ENCODE assay signal across 17 cellular contexts in genomic region chr10:124561206-124561605, GRCh38.
DNase-seq lines count a peak whose midpoint lies in the region; ATAC-seq and TF ChIP-seq lines count a peak whose summit lies in the region.
"Had no signal": no experiment of that assay in that cellular context is flagged by ENCODE, and none has a peak within 500 bp of the region (broad histone marks: within the 10 kb centered on the region; RNA-seq: fewer than 3 reads in every experiment).

No MANE protein-coding gene starts in this region.

- H3K27me3 ChIP-seq in dorsolateral prefrontal cortex (no peaks in the 10 kb centered on the region), parathyroid adenoma (ENCODE audit: control insufficient read depth, insufficient read depth, low read length) (no peaks in the 10 kb centered on the region), tibial artery (no peaks in the 10 kb centered on the region)
- H3K27me3 ChIP-seq: SJCRH30 had no signal

- no peaks in the 10 kb centered on the region for H3K9me3 Mint-ChIP-seq in activated T-helper 17 cell treated with anti-CD3 and anti-CD28 coated beads, Interleukin-2, amount 50 U/mL, for 72 hours
- no peaks in the 10 kb centered on the region for H3K9me3 Mint-ChIP-seq in activated CD4-positive, alpha-beta T cell treated with anti-CD3 and anti-CD28 coated beads, Interleukin-2, amount 10 ng/mL, durations not matched to agents 7 days and 5 days

- no peak overlapping the region for H3K9ac ChIP-seq in parathyroid adenoma

- H3K27ac ChIP-seq in dorsolateral prefrontal cortex (peak overlapping the region; percentile 45 to 98 (median 92)), parathyroid adenoma (peak overlapping the region; percentile 6), tibial artery (peak overlapping the region; percentile 77 to 82)
- H3K27ac ChIP-seq: SJCRH30 had no signal

- DNase-seq in dorsolateral prefrontal cortex (peak in 2 of 10 donors; percentile 23 to 33), tibial artery (peak in 1 of 2 donors; percentile 62), NCI-H2196 treated with DMSO at 0.1 percent for 48 hours (lab: John Stamatoyannopoulos, UW; ENCODE audit: unreplicated experiment) (no peak), hypothalamus (lab: John Stamatoyannopoulos, UW) (no peak)
- no peak for DNase-seq in activated CD4-positive, alpha-beta T cell treated with anti-CD3 and anti-CD28 coated beads, Interleukin-2, amount 10 ng/mL, durations not matched to agents 7 days and 5 days
- DNase-seq: activated CD8-positive, alpha-beta memory T cell treated with anti-CD3 and anti-CD28 coated beads for 24 hours; activated T-cell treated with anti-CD3 and anti-CD28 coated beads, Interleukin-2, amount 50 U/mL, for 72 hours; NCI-H1417; NCI-H2171; NCI-H774; OCI-M1; SJCRH30 had no signal

- ATAC-seq in activated T-helper 17 cell treated with anti-CD3 and anti-CD28 coated beads, Interleukin-2, amount 50 U/mL, for 72 hours (replicated peaks): no peak
- ATAC-seq: activated T-cell treated with anti-CD3 and anti-CD28 coated beads, Interleukin-2, amount 50 U/mL, for 72 hours; WTC11 had no signal

- H3K36me3 Mint-ChIP-seq in activated T-helper 17 cell treated with anti-CD3 and anti-CD28 coated beads, Interleukin-2, amount 50 U/mL, for 72 hours (ENCODE audit: low read depth): no peaks in the 10 kb centered on the region
- H3K36me3 Mint-ChIP-seq in activated CD4-positive, alpha-beta T cell treated with anti-CD3 and anti-CD28 coated beads, Interleukin-2, amount 10 ng/mL, durations not matched to agents 7 days and 5 days (ENCODE audit: low read depth): no peaks in the 10 kb centered on the region
- H3K36me3 Mint-ChIP-seq: WTC11 had no signal

- no peaks in the 10 kb centered on the region for H3K27me3 Mint-ChIP-seq in activated T-helper 17 cell treated with anti-CD3 and anti-CD28 coated beads, Interleukin-2, amount 50 U/mL, for 72 hours
- H3K27me3 Mint-ChIP-seq in activated CD4-positive, alpha-beta T cell treated with anti-CD3 and anti-CD28 coated beads, Interleukin-2, amount 10 ng/mL, durations not matched to agents 7 days and 5 days: no peaks in the 10 kb centered on the region
- H3K27me3 Mint-ChIP-seq: activated naive CD8-positive, alpha-beta T cell had no signal

- TF ChIP-seq CTCF in dorsolateral prefrontal cortex (IDR thresholded peaks at IDR 0.05 in 54 of 56, conservative IDR thresholded peaks at IDR 0.05 in 2 of 56; ENCODE audit: low read depth in 1 of 56, partially characterized antibody in 56 of 56): no peak
- no peak for TF ChIP-seq CTCF in parathyroid adenoma (IDR thresholded peaks at IDR 0.05)
- no peak for TF ChIP-seq CTCF in tibial artery (IDR thresholded peaks at IDR 0.05)

- H3K4me3 ChIP-seq in dorsolateral prefrontal cortex: peak overlapping the region in 1 of 59 donors; percentile 32
- H3K4me3 ChIP-seq in parathyroid adenoma (ENCODE audit: low read depth, low read length): no peak overlapping the region
- H3K4me3 ChIP-seq in tibial artery: no peak overlapping the region
- H3K4me3 ChIP-seq: SJCRH30, smooth muscle cell had no signal

- POLR2A ChIA-PET in activated CD4-positive, alpha-beta T cell treated with anti-CD3 and anti-CD28 coated beads, Interleukin-2, amount 10 ng/mL, durations not matched to agents 7 days and 5 days (lab: Charles Lee): no interaction called here

- no peak overlapping the region for H2AFZ ChIP-seq in parathyroid adenoma

- H3K4me3 Mint-ChIP-seq in activated T-helper 17 cell treated with anti-CD3 and anti-CD28 coated beads, Interleukin-2, amount 50 U/mL, for 72 hours: no peak overlapping the region
- H3K4me3 Mint-ChIP-seq in activated CD4-positive, alpha-beta T cell treated with anti-CD3 and anti-CD28 coated beads, Interleukin-2, amount 10 ng/mL, durations not matched to agents 7 days and 5 days: no peak overlapping the region
- H3K4me3 Mint-ChIP-seq: activated naive CD8-positive, alpha-beta T cell; activated T-cell treated with anti-CD3 and anti-CD28 coated beads, Interleukin-2, amount 50 U/mL, for 72 hours; WTC11 had no signal

- CTCF ChIA-PET in activated CD4-positive, alpha-beta T cell treated with anti-CD3 and anti-CD28 coated beads, Interleukin-2, amount 10 ng/mL, durations not matched to agents 7 days and 5 days (lab: Charles Lee): no interaction called here

- no peak overlapping the region for H3K4me2 ChIP-seq in parathyroid adenoma (ENCODE audit: low read length)

- H3K9me3 ChIP-seq in parathyroid adenoma (ENCODE audit: control insufficient read depth, low read length): no peaks in the 10 kb centered on the region
- H3K9me3 ChIP-seq in tibial artery: no peaks in the 10 kb centered on the region
- H3K9me3 ChIP-seq: SJCRH30 had no signal

- H3K4me1 ChIP-seq in parathyroid adenoma (peaks cover 10% of the 10 kb centered on the region), tibial artery (peaks cover 4 to 32% (median 20%) of the 10 kb centered on the region in 4 donors)
- H3K4me1 ChIP-seq: SJCRH30 had no signal

- H3K4me1 Mint-ChIP-seq in activated T-helper 17 cell treated with anti-CD3 and anti-CD28 coated beads, Interleukin-2, amount 50 U/mL, for 72 hours: no peaks in the 10 kb centered on the region
- no peaks in the 10 kb centered on the region for H3K4me1 Mint-ChIP-seq in activated CD4-positive, alpha-beta T cell treated with anti-CD3 and anti-CD28 coated beads, Interleukin-2, amount 10 ng/mL, durations not matched to agents 7 days and 5 days

- H3K36me3 ChIP-seq in parathyroid adenoma (ENCODE audit: control insufficient read depth, insufficient read depth, low read length): no peaks in the 10 kb centered on the region
- H3K36me3 ChIP-seq in tibial artery: no peaks in the 10 kb centered on the region
- H3K36me3 ChIP-seq: SJCRH30 had no signal

- intact Hi-C loops in dorsolateral prefrontal cortex (cut with DNase I) (no loop called here), tibial artery (cut with DNase I; ENCODE audit: low total_unique reads) (no loop called here)

- H3K27ac Mint-ChIP-seq in activated T-helper 17 cell treated with anti-CD3 and anti-CD28 coated beads, Interleukin-2, amount 50 U/mL, for 72 hours: peak overlapping the region; percentile 10
- no peak overlapping the region for H3K27ac Mint-ChIP-seq in activated CD4-positive, alpha-beta T cell treated with anti-CD3 and anti-CD28 coated beads, Interleukin-2, amount 10 ng/mL, durations not matched to agents 7 days and 5 days
- H3K27ac Mint-ChIP-seq: activated naive CD8-positive, alpha-beta T cell; activated T-cell treated with anti-CD3 and anti-CD28 coated beads, Interleukin-2, amount 50 U/mL, for 72 hours; WTC11 had no signal

- no peaks in the 10 kb centered on the region for H3K79me2 ChIP-seq in parathyroid adenoma

Comparison
In these comparisons a context has a peak if more than half of its experiments do, and no peak if none do; other contexts are left out.
1. H3K27ac ChIP-seq: peak in every context shown above with its lines; median percentile 92 in dorsolateral prefrontal cortex; 80 in tibial artery; 6 in parathyroid adenoma.